8 cellular contexts compared by ENCODE assay signal in the genomic region with DNA sequence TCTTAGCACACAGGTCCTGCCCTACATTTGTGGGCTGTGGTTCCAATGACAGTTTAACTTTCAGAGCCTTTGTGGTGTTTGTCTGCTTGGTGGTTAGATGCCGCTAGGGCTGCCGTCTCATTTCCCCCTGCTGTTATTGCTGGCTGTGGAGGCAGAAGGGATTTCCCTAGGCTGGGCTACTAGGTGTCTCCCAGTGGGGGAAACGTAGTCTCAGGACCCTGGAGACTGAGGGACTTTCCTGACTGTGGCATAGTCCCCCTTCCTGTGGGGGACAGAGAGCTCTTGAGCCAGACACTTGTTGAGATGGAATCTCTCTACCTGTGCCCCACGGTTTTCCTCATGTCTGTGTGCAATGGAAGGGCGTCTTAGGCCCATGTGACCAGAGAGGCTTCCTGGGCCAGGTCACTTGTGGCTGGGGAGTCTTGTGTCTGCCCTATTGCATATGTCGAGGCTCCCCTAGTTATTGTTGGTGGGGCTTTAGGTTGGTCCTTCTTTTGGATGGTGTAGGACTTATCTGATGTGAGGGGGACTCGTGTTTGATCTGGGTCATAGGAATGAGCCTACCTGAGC.
DNase-seq lines count a peak whose midpoint lies in the region; ATAC-seq and TF ChIP-seq lines count a peak whose summit lies in the region.

No MANE protein-coding gene starts in this region.

- peak overlapping the region; percentile 76 for H3K27ac Mint-ChIP-seq in activated naive CD8-positive, alpha-beta T cell treated with anti-CD3 and anti-CD28 coated beads, Interleukin-2, amount 50 U/mL, for 24 hours

- H3K4me3 ChIP-seq in OCI-LY3 (ENCODE audit: low read length), result peak overlapping the region; percentile 37

- TF ChIP-seq CTCF in OCI-LY3 (IDR thresholded peaks at IDR 0.05; ENCODE audit: low read depth, low read length), result no peak

- H3K36me3 Mint-ChIP-seq in activated naive CD8-positive, alpha-beta T cell treated with anti-CD3 and anti-CD28 coated beads, Interleukin-2, amount 50 U/mL, for 24 hours (ENCODE audit: low read depth), result no peaks in the 10 kb centered on the region

- no peaks in the 10 kb centered on the region for H3K27me3 ChIP-seq in OCI-LY3 (ENCODE audit: low read depth, low read length)

- H3K9ac ChIP-seq in OCI-LY3 (ENCODE audit: low read length), result peak overlapping the region; percentile 17; the same call in 1 of the 2 replicates

- H3K4me1 Mint-ChIP-seq in activated naive CD8-positive, alpha-beta T cell treated with anti-CD3 and anti-CD28 coated beads, Interleukin-2, amount 50 U/mL, for 24 hours, result peaks cover 41% of the 10 kb centered on the region

- peaks cover 7% of the 10 kb centered on the region for H3K79me2 ChIP-seq in OCI-LY3 (ENCODE audit: low read length)

- peaks cover 8% of the 10 kb centered on the region for H3K27me3 Mint-ChIP-seq in activated naive CD8-positive, alpha-beta T cell treated with anti-CD3 and anti-CD28 coated beads, Interleukin-2, amount 50 U/mL, for 24 hours

- H3K27ac ChIP-seq in OCI-LY3 (ENCODE audit: low read length), result peak overlapping the region; percentile 1; the same call in 1 of the 2 replicates

- no peaks in the 10 kb centered on the region for H3K36me3 ChIP-seq in OCI-LY3 (replicated peaks; ENCODE audit: low read depth, low read length)

- peaks cover 23% of the 10 kb centered on the region for H3K4me1 ChIP-seq in OCI-LY3 (ENCODE audit: low read length)

- peak; percentile 67 for DNase-seq in activated naive CD8-positive, alpha-beta T cell treated with anti-CD3 and anti-CD28 coated beads, Interleukin-2, amount 50 U/mL, for 24 hours
- DNase-seq in stimulated activated CD4-positive, alpha-beta T cell treated with anti-CD3 and anti-CD28 coated beads, TNF-alpha, amount 100 ng/mL, for 1 hour (ENCODE audit: low read depth in 3 of 3, low spot score in 1 of 3), result peak; percentile 2 to 18 (median 18)
- DNase-seq in AG08395 (ENCODE audit: low spot score) (no peak), DMS 273 treated with DMSO at 0.1 percent for 48 hours (lab: John Stamatoyannopoulos, UW) (no peak), NCI-H510A treated with DMSO at 0.1 percent for 48 hours (lab: John Stamatoyannopoulos, UW) (no peak)

- H3K9me3 Mint-ChIP-seq in activated naive CD8-positive, alpha-beta T cell treated with anti-CD3 and anti-CD28 coated beads, Interleukin-2, amount 50 U/mL, for 24 hours, result no peaks in the 10 kb centered on the region

- no peaks in the 10 kb centered on the region for H3K9me3 ChIP-seq in OCI-LY3 (ENCODE audit: insufficient read depth, low read length)

- no peaks in the 10 kb centered on the region for H4K20me1 ChIP-seq in OCI-LY3 (ENCODE audit: insufficient read depth, low read length)

- H3K4me3 Mint-ChIP-seq in activated naive CD8-positive, alpha-beta T cell treated with anti-CD3 and anti-CD28 coated beads, Interleukin-2, amount 50 U/mL, for 24 hours, result peak overlapping the region; percentile 44

- ATAC-seq in GM18502 (IDR thresholded peaks at IDR 0.05; ENCODE audit: poor library complexity, unreplicated experiment) (peak; percentile 97), HG02623 (IDR thresholded peaks at IDR 0.05; ENCODE audit: unreplicated experiment) (peak; percentile 95)
- peak; percentile 99 for ATAC-seq in activated naive CD8-positive, alpha-beta T cell treated with anti-CD3 and anti-CD28 coated beads, Interleukin-2, amount 50 U/mL, for 24 hours

- H2AFZ ChIP-seq in OCI-LY3 (ENCODE audit: low read depth, low read length), result 0 out of 2 replicates have a peak overlapping the region, but pooled peaks have one; percentile 3

- peak overlapping the region; percentile 71 for H3K4me2 ChIP-seq in OCI-LY3 (ENCODE audit: low read length)

Comparison
In these comparisons a context has a peak if more than half of its experiments do, and no peak if none do; other contexts are left out.
1. DNase-seq: peak in activated naive CD8-positive, alpha-beta T cell treated with anti-CD3 and anti-CD28 coated beads, Interleukin-2, amount 50 U/mL, for 24 hours (single experiment) and stimulated activated CD4-positive, alpha-beta T cell treated with anti-CD3 and anti-CD28 coated beads, TNF-alpha, amount 100 ng/mL, for 1 hour (3 of 3); none in AG08395 (single experiment), DMS 273 treated with DMSO at 0.1 percent for 48 hours (single experiment) and NCI-H510A treated with DMSO at 0.1 percent for 48 hours (single experiment).
2. Peak in every context shown above with its lines, with median percentiles within 50 percentile points of each other: ATAC-seq.